ENCODE assay signal across 9 cellular contexts in the genomic region with DNA sequence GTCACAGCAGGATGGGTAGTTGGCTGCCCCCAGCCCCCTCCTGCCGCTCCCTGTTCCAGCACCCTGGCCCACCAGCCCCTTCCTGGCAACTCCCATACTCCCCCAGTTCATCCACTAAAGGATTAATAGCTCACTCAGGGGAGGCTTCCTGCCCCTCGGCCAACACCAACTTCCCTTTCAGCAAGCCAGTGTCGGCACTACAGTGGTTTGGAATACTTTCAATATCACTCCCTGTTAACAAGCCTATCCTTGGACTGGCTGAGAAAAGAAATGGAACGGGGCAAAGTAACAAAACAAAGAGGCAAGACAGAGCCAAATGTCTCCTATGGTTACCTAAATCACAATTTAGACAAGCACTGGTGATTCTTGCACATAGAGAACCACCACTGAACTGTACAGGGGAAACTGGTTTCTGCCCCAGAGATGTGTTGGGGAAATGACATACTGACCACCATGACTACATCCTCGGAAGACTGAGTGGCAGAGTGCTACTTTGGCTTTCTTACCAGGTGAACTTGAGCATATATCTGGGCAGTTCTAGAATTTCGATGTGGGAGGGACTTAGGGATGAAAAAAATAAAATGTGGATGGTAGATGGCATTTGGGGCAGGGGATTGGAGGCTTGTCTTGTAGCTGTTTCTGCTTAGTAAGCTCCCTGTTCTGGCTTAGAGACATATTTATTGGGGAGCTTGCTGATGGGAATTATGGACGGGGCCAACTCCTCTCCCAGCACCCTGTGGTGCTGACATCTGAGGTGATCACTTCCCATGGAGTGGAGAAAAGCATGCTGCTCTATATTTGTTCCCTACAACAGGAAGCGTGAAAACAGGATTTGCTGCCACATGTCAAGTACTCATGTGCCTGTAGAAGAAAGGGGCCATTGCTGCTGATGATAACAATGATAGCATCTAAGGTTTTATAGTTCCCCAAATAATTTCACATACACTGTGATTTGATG. TPM values are rescaled to one million over a fixed set of nuclear protein-coding genes. Genes with fewer than 3 reads are reported as not detected.
DNase-seq lines count a peak whose midpoint lies in the region; ATAC-seq and TF ChIP-seq lines count a peak whose summit lies in the region.
"Had no signal": no experiment of that assay in that cellular context is flagged by ENCODE, and none has a peak within 500 bp of the region (broad histone marks: within the 10 kb centered on the region; RNA-seq: fewer than 3 reads in every experiment).

No MANE protein-coding gene starts in this region.

- no peak for ATAC-seq in GM21737 (IDR thresholded peaks at IDR 0.05; ENCODE audit: unreplicated experiment)

- no peaks in the 10 kb centered on the region for H3K9me3 Mint-ChIP-seq in activated CD4-positive, alpha-beta T cell treated with anti-CD3 and anti-CD28 coated beads, Interleukin-2, amount 10 ng/mL, durations not matched to agents 7 days and 5 days

- no peaks in the 10 kb centered on the region for H3K36me3 ChIP-seq in esophagus muscularis mucosa
- H3K36me3 ChIP-seq in ovary: no peaks in the 10 kb centered on the region

- DNase-seq in DMS53 treated with DMSO at 0.1 percent for 48 hours (lab: John Stamatoyannopoulos, UW; ENCODE audit: unreplicated experiment): peak; percentile 27
- DNase-seq in NCI-H2227 (lab: John Stamatoyannopoulos, UW; ENCODE audit: unreplicated experiment): peak; percentile 26
- DNase-seq in esophagus muscularis mucosa (ENCODE audit: extremely low spot score): no peak
- DNase-seq in ovary: peak in 1 of 5 donors; percentile 48
- DNase-seq in NOMO-1 treated with dmso at 0.1 percent for 144 hours (lab: John Stamatoyannopoulos, UW; ENCODE audit: unreplicated experiment): no peak
- DNase-seq in activated CD4-positive, alpha-beta T cell treated with anti-CD3 and anti-CD28 coated beads, Interleukin-2, amount 10 ng/mL, durations not matched to agents 7 days and 5 days: no peak
- no peak for DNase-seq in dedifferentiated amniotic fluid mesenchymal stem cell (ENCODE audit: extremely low spot score)
- DNase-seq: NCI-H526 had no signal

- peak overlapping the region; percentile 77 to 88 (median 84) for H3K27ac ChIP-seq in esophagus muscularis mucosa (replicated peaks in 1 of 4)
- peak overlapping the region; percentile 17 to 57 for H3K27ac ChIP-seq in ovary

- H3K4me3 Mint-ChIP-seq in activated CD4-positive, alpha-beta T cell treated with anti-CD3 and anti-CD28 coated beads, Interleukin-2, amount 10 ng/mL, durations not matched to agents 7 days and 5 days: no peak overlapping the region

- peaks cover 7% of the 10 kb centered on the region for H3K27me3 Mint-ChIP-seq in activated CD4-positive, alpha-beta T cell treated with anti-CD3 and anti-CD28 coated beads, Interleukin-2, amount 10 ng/mL, durations not matched to agents 7 days and 5 days

- TF ChIP-seq POLR2A in esophagus muscularis mucosa (IDR thresholded peaks at IDR 0.05; ENCODE audit: low read depth): no peak
- TF ChIP-seq POLR2A in ovary (IDR thresholded peaks at IDR 0.05): no peak

- TF ChIP-seq EP300 in esophagus muscularis mucosa (IDR thresholded peaks at IDR 0.05) (no peak), ovary (IDR thresholded peaks at IDR 0.05) (no peak)

- no peak overlapping the region for H3K4me3 ChIP-seq in esophagus muscularis mucosa
- H3K4me3 ChIP-seq in ovary: no peak overlapping the region

- intact Hi-C loops in esophagus muscularis mucosa (cut with DNase I) (loop anchor here (5.0 kb wide), 1 partner anchor 137 kb away; no protein-coding TSS in a partner anchor), ovary (cut with DNase I) (no loop called here)

- H3K4me1 Mint-ChIP-seq in activated CD4-positive, alpha-beta T cell treated with anti-CD3 and anti-CD28 coated beads, Interleukin-2, amount 10 ng/mL, durations not matched to agents 7 days and 5 days: peaks cover 26% of the 10 kb centered on the region

- H3K36me3 Mint-ChIP-seq in activated CD4-positive, alpha-beta T cell treated with anti-CD3 and anti-CD28 coated beads, Interleukin-2, amount 10 ng/mL, durations not matched to agents 7 days and 5 days (ENCODE audit: low read depth): no peaks in the 10 kb centered on the region

- H3K9me3 ChIP-seq in esophagus muscularis mucosa (no peaks in the 10 kb centered on the region), ovary (no peaks in the 10 kb centered on the region)

- H3K27ac Mint-ChIP-seq in activated CD4-positive, alpha-beta T cell treated with anti-CD3 and anti-CD28 coated beads, Interleukin-2, amount 10 ng/mL, durations not matched to agents 7 days and 5 days: no peak overlapping the region

- H3K27me3 ChIP-seq in esophagus muscularis mucosa (no peaks in the 10 kb centered on the region), ovary (no peaks in the 10 kb centered on the region)

- H3K4me1 ChIP-seq in esophagus muscularis mucosa (peaks cover 41 to 72% (median 68%) of the 10 kb centered on the region in 4 donors), ovary (ENCODE audit: insufficient read depth) (peaks cover 21% of the 10 kb centered on the region)

- no peak for TF ChIP-seq CTCF in esophagus muscularis mucosa (IDR thresholded peaks at IDR 0.05)
- no peak for TF ChIP-seq CTCF in ovary (IDR thresholded peaks at IDR 0.05)

- POLR2A ChIA-PET in activated CD4-positive, alpha-beta T cell treated with anti-CD3 and anti-CD28 coated beads, Interleukin-2, amount 10 ng/mL, durations not matched to agents 7 days and 5 days (lab: Charles Lee): interaction anchor here (0.7 kb wide), 1 partner anchor 14 kb away, joined by 3 read pairs; no protein-coding TSS in a partner anchor

- WGBS in esophagus muscularis mucosa: 46% methylated on average over 8 of the region's 8 CpGs
- 31 to 43% (median 38%) methylated on average over 8 of the region's 8 CpGs for WGBS in ovary, 3 donors

- CTCF ChIA-PET in activated CD4-positive, alpha-beta T cell treated with anti-CD3 and anti-CD28 coated beads, Interleukin-2, amount 10 ng/mL, durations not matched to agents 7 days and 5 days (lab: Charles Lee): interaction anchor here (0.7 to 3.7 kb wide), 4 partner anchors 7 to 153 kb away, joined by 3 to 21 read pairs (median 9); no protein-coding TSS in a partner anchor

RNA-seq across cellular contexts. Expression of gene CAPN2, which starts 7.1 kb away (rescaled TPM):
- total RNA-seq in esophagus muscularis mucosa (100 to 1,000 TPM in 3 of 4 donors, 10 to 100 TPM in 1; 91.9 to 231 (median 161) TPM), ovary (100 to 1,000 TPM in 6 of 7 donors, 10 to 100 TPM in 1; 96.1 to 267 (median 171) TPM)
- polyA plus RNA-seq in ovary: 100 to 1,000 TPM in 1 of 2 donors, 10 to 100 TPM in 1; 70.6 to 254 TPM
- 100 to 1,000 TPM; 206 to 207 TPM for total RNA-seq in activated CD4-positive, alpha-beta T cell treated with anti-CD3 and anti-CD28 coated beads, Interleukin-2, amount 10 ng/mL, durations not matched to agents 7 days and 5 days

RNA-seq across cellular contexts. Expression of gene CAPN8, which starts 39.7 kb away (rescaled TPM):
- total RNA-seq in esophagus muscularis mucosa (1 to 10 TPM in 1 of 4 donors, not detected in 3; 1.0 TPM), ovary (1 to 10 TPM in 3 of 7 donors, under 1 TPM in 2, not detected in 2; 0.43 to 4.4 (median 1.4) TPM)
- polyA plus RNA-seq in ovary: under 1 TPM; 0.10 to 0.32 TPM
- not detected for total RNA-seq in activated CD4-positive, alpha-beta T cell treated with anti-CD3 and anti-CD28 coated beads, Interleukin-2, amount 10 ng/mL, durations not matched to agents 7 days and 5 days

Comparison
In these comparisons a context has a peak if more than half of its experiments do, and no peak if none do; other contexts are left out.
1. DNase-seq: peak in DMS53 treated with DMSO at 0.1 percent for 48 hours (single experiment) and NCI-H2227 (single experiment); none in esophagus muscularis mucosa (single experiment), NOMO-1 treated with dmso at 0.1 percent for 144 hours (single experiment), activated CD4-positive, alpha-beta T cell treated with anti-CD3 and anti-CD28 coated beads, Interleukin-2, amount 10 ng/mL, durations not matched to agents 7 days and 5 days (single experiment) and dedifferentiated amniotic fluid mesenchymal stem cell (single experiment).